In the genomic region with DNA sequence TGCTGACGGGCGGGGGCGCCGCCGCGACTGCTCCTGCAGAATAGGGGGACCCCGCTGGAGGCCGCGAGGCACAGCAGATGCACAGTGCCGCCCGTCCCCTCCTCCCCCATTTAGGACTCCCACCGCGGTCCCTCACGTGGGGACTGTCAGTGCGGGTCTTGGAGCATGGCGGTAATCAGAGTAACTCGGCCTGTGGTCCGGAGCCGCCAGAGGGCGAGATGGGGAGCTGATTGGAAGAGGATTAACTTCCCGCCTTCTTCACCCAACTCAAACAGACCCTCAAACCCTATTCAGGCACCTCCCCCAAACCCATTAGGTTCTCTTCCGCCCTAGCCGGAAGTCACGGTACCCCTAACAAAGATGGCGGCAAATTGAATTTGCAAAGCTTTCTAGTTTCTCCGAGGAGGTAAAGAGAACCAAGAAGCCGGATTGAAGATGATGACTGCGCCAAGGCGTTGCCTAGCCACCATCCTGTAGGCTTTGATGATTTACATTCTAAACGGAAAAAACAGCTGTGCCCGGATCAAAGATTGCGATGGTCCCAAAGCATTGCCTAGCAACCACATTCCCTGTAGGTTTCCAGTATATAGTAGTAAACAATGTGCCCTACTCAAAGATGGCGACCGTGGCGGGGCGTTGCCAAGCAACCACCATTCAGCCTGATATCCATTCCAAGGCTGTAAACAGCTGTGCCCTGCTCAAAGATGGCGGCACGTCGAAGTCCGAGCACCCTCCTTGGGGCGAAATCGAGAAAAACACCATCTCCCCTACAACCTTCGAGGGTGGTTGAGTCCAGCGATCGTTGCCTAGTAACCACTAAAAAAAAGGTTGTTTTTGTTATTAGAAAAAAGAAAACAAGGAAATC, we compare ENCODE assay signal across 8 cellular contexts. TPM values are rescaled to one million over a fixed set of nuclear protein-coding genes. Genes with fewer than 3 reads are reported as not detected.
DNase-seq lines count a peak whose midpoint lies in the region; ATAC-seq and TF ChIP-seq lines count a peak whose summit lies in the region.

A gene with protein sequence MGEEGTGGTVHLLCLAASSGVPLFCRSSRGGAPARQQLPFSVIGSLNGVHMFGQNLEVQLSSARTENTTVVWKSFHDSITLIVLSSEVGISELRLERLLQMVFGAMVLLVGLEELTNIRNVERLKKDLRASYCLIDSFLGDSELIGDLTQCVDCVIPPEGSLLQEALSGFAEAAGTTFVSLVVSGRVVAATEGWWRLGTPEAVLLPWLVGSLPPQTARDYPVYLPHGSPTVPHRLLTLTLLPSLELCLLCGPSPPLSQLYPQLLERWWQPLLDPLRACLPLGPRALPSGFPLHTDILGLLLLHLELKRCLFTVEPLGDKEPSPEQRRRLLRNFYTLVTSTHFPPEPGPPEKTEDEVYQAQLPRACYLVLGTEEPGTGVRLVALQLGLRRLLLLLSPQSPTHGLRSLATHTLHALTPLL (minus strand): TSS at position 296 of the 865 bp plus-strand sequence. CDS start 186 bp downstream, at position 110.

- peaks cover 39% of the 10 kb centered on the region for H3K4me1 Mint-ChIP-seq in T-helper 17 cell
- peaks cover 26% of the 10 kb centered on the region for H3K4me1 Mint-ChIP-seq in type B pancreatic cell (ENCODE audit: unreplicated experiment)

- H3K4me1 ChIP-seq in ES-I3 (ENCODE audit: insufficient read depth, low read length): peaks cover 5% of the 10 kb centered on the region; the same call in 1 of the 2 replicates

- peak within 1 kb of the TSS; percentile 97 for H3K27ac Mint-ChIP-seq in T-helper 17 cell
- H3K27ac Mint-ChIP-seq in type B pancreatic cell: peak within 1 kb of the TSS; percentile 99

- H3K36me3 Mint-ChIP-seq in T-helper 17 cell (ENCODE audit: low read depth): no peaks in the 10 kb centered on the region
- peaks cover 4% of the 10 kb centered on the region for H3K36me3 Mint-ChIP-seq in type B pancreatic cell

- H3K9me3 ChIP-seq in ES-I3 (ENCODE audit: control insufficient read depth, insufficient read depth, low read length) (no peaks in the 10 kb centered on the region), T-helper 17 cell (ENCODE audit: control insufficient read depth, low read length, poor library complexity, severe bottlenecking) (no peaks in the 10 kb centered on the region)

- DNase-seq in NCI-H146 treated with DMSO at 0.1 percent for 48 hours (lab: John Stamatoyannopoulos, UW; ENCODE audit: unreplicated experiment) (peak; percentile 99), T-helper 17 cell (peak; percentile 78 to 87 (median 86)), amniotic stem cell (lab: John Stamatoyannopoulos, UW) (peak; percentile 94), left cardiac atrium (peak; percentile 98), posterior cingulate gyrus (peak; percentile 95 to 100 (median 98)), type B pancreatic cell (ENCODE audit: extremely low spot score, unreplicated experiment) (peak; percentile 94)

- H3K27me3 Mint-ChIP-seq in T-helper 17 cell: no peaks in the 10 kb centered on the region
- no peaks in the 10 kb centered on the region for H3K27me3 Mint-ChIP-seq in type B pancreatic cell

- intact Hi-C loops in left cardiac atrium (cut with DNase I): loop anchor here (5.0 to 10.0 kb wide), 2 partner anchors 52 to 131 kb away; a partner anchor contains a TSS
- intact Hi-C loops in posterior cingulate gyrus (cut with DNase I): loop anchor here (1.0 kb wide), 1 partner anchor 64 kb away; a partner anchor contains a TSS

- H3K9ac ChIP-seq in ES-I3 (ENCODE audit: low read depth, low read length): peak within 1 kb of the TSS; percentile 77

- no peaks in the 10 kb centered on the region for H3K9me3 Mint-ChIP-seq in type B pancreatic cell

- H3K4me3 Mint-ChIP-seq in T-helper 17 cell: peak within 1 kb of the TSS; percentile 86
- peak within 1 kb of the TSS; percentile 99 for H3K4me3 Mint-ChIP-seq in type B pancreatic cell

- peak; percentile 56 for ATAC-seq in HG02588 (IDR thresholded peaks at IDR 0.05; ENCODE audit: unreplicated experiment)
- peak; percentile 69 for ATAC-seq in T-helper 17 cell
- ATAC-seq in left cardiac atrium: peak; percentile 76 to 82

- H3K36me3 ChIP-seq in ES-I3 (ENCODE audit: insufficient read depth, low read length): no peaks in the 10 kb centered on the region

- TF ChIP-seq CTCF in type B pancreatic cell (conservative IDR thresholded peaks at IDR 0.05): peak; percentile 60

RNA-seq across cellular contexts. Expression of the gene that starts here (rescaled TPM):
- total RNA-seq in T-helper 17 cell (10 to 100 TPM; 29.4 to 30.7 TPM), left cardiac atrium (10 to 100 TPM; 11.0 to 16.2 TPM), type B pancreatic cell (ENCODE audit: low replicate concordance) (26.8 and 29.3 TPM in 2 replicates)

Comparison
In these comparisons a context has a peak if more than half of its experiments do, and no peak if none do; other contexts are left out.
1. Peak in every context shown above with its lines: DNase-seq and ATAC-seq.